ENCODE assay signal across 24 cellular contexts in the genomic region with DNA sequence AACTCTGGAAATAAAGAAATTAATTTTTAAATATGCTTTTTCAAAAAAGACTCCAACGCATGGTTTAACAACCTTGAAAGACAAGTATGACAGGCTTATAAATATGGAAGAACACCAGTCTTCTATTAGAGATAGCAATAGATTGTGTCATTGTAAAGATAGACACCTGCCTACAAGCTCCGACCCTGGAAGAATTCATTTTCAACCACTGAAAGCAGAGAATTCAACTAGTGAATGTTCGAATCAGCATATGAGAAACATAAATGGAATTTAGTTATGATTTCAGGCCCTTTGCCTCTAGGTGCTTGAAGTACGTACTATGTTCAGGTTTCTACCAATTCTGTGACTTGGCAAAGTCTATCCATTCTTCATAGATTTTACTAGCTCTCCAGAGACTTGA.
"Had no signal": no experiment of that assay in that cellular context is flagged by ENCODE, and none has a peak within 500 bp of the region (broad histone marks: within the 10 kb centered on the region; RNA-seq: fewer than 3 reads in every experiment).

No MANE protein-coding gene starts in this region.

- H3K4me1 ChIP-seq: stomach, testis, thyroid gland, tibial artery, tibial nerve, transverse colon, upper lobe of left lung, upper lobe of right lung, uterus, vagina had no signal

- DNase-seq: stimulated activated CD4-positive, alpha-beta T cell treated with anti-CD3 and anti-CD28 coated beads, Interleukin-2, amount 100 ng/mL, for 48 hours; stimulated activated CD4-positive, alpha-beta T cell treated with anti-CD3 and anti-CD28 coated beads, Interleukin-4, amount 100 ng/mL, for 1 hour; stimulated activated CD4-positive, alpha-beta T cell treated with anti-CD3 and anti-CD28 coated beads, Interleukin-4, amount 100 ng/mL, for 24 hours; stimulated activated CD4-positive, alpha-beta T cell treated with anti-CD3 and anti-CD28 coated beads, Interleukin-4, amount 100 ng/mL, for 4 hours; stimulated activated CD8-positive, alpha-beta memory T cell treated with anti-CD3 and anti-CD28 coated beads, Interleukin-4, amount 100 ng/mL, for 48 hours; stimulated activated naive B cell treated with anti-CD40 and anti-IgM and Interleukin-4, amounts not matched to agents 10 μg/mL and 1 μg/mL and 100 μg/mL, for 72 hours; stimulated activated naive CD4-positive, alpha-beta T cell; stimulated activated naive CD4-positive, alpha-beta T cell treated with Interleukin-2 at 50 U/mL for 16 hours; stimulated activated naive CD8-positive, alpha-beta T cell treated with anti-CD3 and anti-CD28 coated beads, Interleukin-15, amount 100 ng/mL, for 72 hours; stimulated activated naive CD8-positive, alpha-beta T cell treated with anti-CD3 and anti-CD28 coated beads, Interleukin-15, Interleukin-2, amounts not matched to agents 100 U/mL and 50 U/mL, for 24 hours; stomach; substantia nigra; testis; thyroid gland; tibial artery; transverse colon; upper lobe of left lung; upper lobe of right lung; uterus had no signal

- H3K27ac ChIP-seq: stomach, testis, thoracic aorta, thyroid gland, tibial artery, tibial nerve, transverse colon, upper lobe of left lung, upper lobe of right lung, uterus, vagina had no signal

- H3K9me3 ChIP-seq: testis, thyroid gland, transverse colon, upper lobe of left lung, upper lobe of right lung, uterus, vagina had no signal

- H3K36me3 ChIP-seq: stomach, thoracic aorta, thyroid gland, tibial nerve, transverse colon, upper lobe of left lung, upper lobe of right lung, uterus, vagina had no signal

- ATAC-seq: stimulated activated effector memory CD8-positive, alpha-beta T cell treated with anti-CD3 and anti-CD28 coated beads, Interleukin-12 subunit alpha, Interleukin-12 subunit beta, amount 100 ng/mL, for 72 hours; stimulated activated memory B cell treated with anti-CD40 and anti-IgM and Interleukin-4, amounts not matched to agents 10 μg/mL and 1 μg/mL and 100 μg/mL, for 72 hours; stimulated activated naive B cell treated with anti-CD40 and anti-IgM and Interleukin-4, amounts not matched to agents 10 μg/mL and 1 μg/mL and 100 μg/mL, for 72 hours; stimulated activated naive CD8-positive, alpha-beta T cell treated with anti-CD3 and anti-CD28 coated beads, Interleukin-15, amount 100 ng/mL, for 72 hours; stimulated activated naive CD8-positive, alpha-beta T cell treated with anti-CD3 and anti-CD28 coated beads, Interleukin-15, Interleukin-2, amounts not matched to agents 100 U/mL and 50 U/mL, for 24 hours; upper lobe of right lung had no signal

- H3K4me3 ChIP-seq: stomach, testis, thoracic aorta, thyroid gland, tibial artery, tibial nerve, transverse colon, upper lobe of left lung, upper lobe of right lung, uterus, vagina had no signal

- H3K27me3 ChIP-seq: stomach, testis, thyroid gland, tibial artery, tibial nerve, transverse colon, upper lobe of left lung, upper lobe of right lung, uterus, vagina had no signal
